ENCODE assay signal across 1 cellular context in genomic region chr9:35714123-35714522, GRCh38.
TF ChIP-seq lines count a peak whose summit lies in the region.

No MANE protein-coding gene starts in this region.

TF ChIP-seq in HepG2, 621 proteins besides CTCF, POLR2A, EP300 and RAD21:
- TF ChIP-seq KDM6A (CRISPR knock-in tag; IDR thresholded peaks at IDR 0.05; ENCODE audit: low read depth) (no peak), KIAA2018 (CRISPR knock-in tag; IDR thresholded peaks at IDR 0.05; ENCODE audit: borderline replicate concordance) (no peak), AGO2 (optimal IDR thresholded peaks at IDR 0.05; ENCODE audit: low read depth, low read length) (peak; percentile 5), HNRNPH1 (optimal IDR thresholded peaks at IDR 0.05; ENCODE audit: low read depth, low read length) (no peak), SMYD3 (CRISPR knock-in tag; IDR thresholded peaks at IDR 0.05) (no peak)
TF ChIP-seq in HepG2: peak in this region for 1.
